Comparison of ENCODE assay signal across 1 cellular context in genomic region chr11:123143476-123143875, GRCh38.
TF ChIP-seq lines count a peak whose summit lies in the region.

No MANE protein-coding gene starts in this region.

TF ChIP-seq in IMR-90, 13 proteins besides CTCF, POLR2A, EP300 and RAD21 (continued from another document):
- TF ChIP-seq MAFK (IDR thresholded peaks at IDR 0.05; ENCODE audit: low read depth, low read length), result no peak
- no peak for TF ChIP-seq RFX5 (IDR thresholded peaks at IDR 0.05; ENCODE audit: low read depth, low read length)
- no peak for TF ChIP-seq BHLHE40 (IDR thresholded peaks at IDR 0.05; ENCODE audit: low read depth, low read length)
- TF ChIP-seq MAZ (IDR thresholded peaks at IDR 0.05; ENCODE audit: borderline replicate concordance, low read depth, low read length), result no peak
- no peak for TF ChIP-seq ELK1 (IDR thresholded peaks at IDR 0.05; ENCODE audit: borderline replicate concordance, low read depth, low read length)
- no peak for TF ChIP-seq MXI1 (IDR thresholded peaks at IDR 0.05; ENCODE audit: borderline replicate concordance, low read depth, low read length)
- no peak for TF ChIP-seq NFE2L2 (IDR thresholded peaks at IDR 0.05; ENCODE audit: low read depth, low read length)
- no peak for TF ChIP-seq CEBPB (IDR thresholded peaks at IDR 0.05; ENCODE audit: low read depth, low read length)
- TF ChIP-seq RCOR1 (IDR thresholded peaks at IDR 0.05; ENCODE audit: insufficient replicate concordance, low read length), result no peak
- TF ChIP-seq CHD1 (IDR thresholded peaks at IDR 0.05; ENCODE audit: low read depth, low read length), result no peak
- no peak for TF ChIP-seq FOS (IDR thresholded peaks at IDR 0.05; ENCODE audit: low read depth, low read length)
- TF ChIP-seq USF2 (IDR thresholded peaks at IDR 0.05; ENCODE audit: low read depth, low read length), result no peak
TF ChIP-seq in IMR-90: peak in this region for 0.
